In the genomic region with DNA sequence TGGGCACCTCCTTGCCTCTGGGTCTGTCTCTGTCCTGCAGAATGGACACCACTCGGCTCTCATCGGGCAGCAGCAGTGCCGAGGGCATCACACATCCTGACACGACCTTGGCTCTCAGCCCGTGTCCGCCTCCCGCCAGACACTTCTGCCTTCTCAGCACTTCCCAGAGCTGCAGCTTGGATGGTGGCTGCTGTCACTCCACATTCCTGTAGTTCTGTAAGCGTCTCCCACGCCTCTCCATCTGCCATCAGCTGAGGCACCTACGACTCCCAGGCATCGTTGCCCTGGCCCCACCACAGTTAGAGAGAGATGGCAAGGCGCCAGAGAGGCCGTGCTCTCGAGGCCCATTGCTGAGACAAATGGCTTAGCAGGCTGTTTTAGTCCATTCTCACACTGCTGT, we compare ENCODE assay signal across 11 cellular contexts.
A peak's percentile ranks its signal among the peaks of the same experiment; 100 is the strongest.
DNase-seq lines count a peak whose midpoint lies in the region; ATAC-seq and TF ChIP-seq lines count a peak whose summit lies in the region.
"Had no signal": no experiment of that assay in that cellular context is flagged by ENCODE, and none has a peak within 500 bp of the region (broad histone marks: within the 10 kb centered on the region; RNA-seq: fewer than 3 reads in every experiment).

No MANE protein-coding gene starts in this region.

- H3K9me3 Mint-ChIP-seq in activated CD8-positive, alpha-beta T cell treated with anti-CD3 and anti-CD28 coated beads, Interleukin-2, amount 10 ng/mL, durations not matched to agents 7 days and 5 days (ENCODE audit: insufficient read depth): no peaks in the 10 kb centered on the region
- no peaks in the 10 kb centered on the region for H3K9me3 Mint-ChIP-seq in activated CD8-positive, alpha-beta T cell treated with anti-CD3 and anti-CD28 coated beads for 36 hours
- H3K9me3 Mint-ChIP-seq: activated B cell treated with CpG ODN at 0.5 μM for 24 hours; stimulated activated naive B cell treated with anti-CD40 and anti-IgM and Interleukin-4, amounts not matched to agents 10 μg/mL and 1 μg/mL and 100 μg/mL, for 72 hours had no signal

- no peaks in the 10 kb centered on the region for H3K27me3 Mint-ChIP-seq in activated CD8-positive, alpha-beta T cell treated with anti-CD3 and anti-CD28 coated beads, Interleukin-2, amount 10 ng/mL, durations not matched to agents 7 days and 5 days (ENCODE audit: low read depth)
- no peaks in the 10 kb centered on the region for H3K27me3 Mint-ChIP-seq in activated CD8-positive, alpha-beta T cell treated with anti-CD3 and anti-CD28 coated beads for 36 hours
- H3K27me3 Mint-ChIP-seq: activated B cell treated with CpG ODN at 0.5 μM for 24 hours; stimulated activated naive B cell treated with anti-CD40 and anti-IgM and Interleukin-4, amounts not matched to agents 10 μg/mL and 1 μg/mL and 100 μg/mL, for 72 hours had no signal

- H3K36me3 Mint-ChIP-seq in activated CD8-positive, alpha-beta T cell treated with anti-CD3 and anti-CD28 coated beads, Interleukin-2, amount 10 ng/mL, durations not matched to agents 7 days and 5 days (ENCODE audit: low read depth): peaks cover 46% of the 10 kb centered on the region
- peaks cover 37% of the 10 kb centered on the region for H3K36me3 Mint-ChIP-seq in activated CD8-positive, alpha-beta T cell treated with anti-CD3 and anti-CD28 coated beads for 36 hours (ENCODE audit: low read depth)

- H3K36me3 ChIP-seq in spleen (peaks cover 0 to 47% (median 0%) of the 10 kb centered on the region in 6 donors), Peyer's patch (no peaks in the 10 kb centered on the region), osteoblast (ENCODE audit: insufficient read depth, low read length) (no peaks in the 10 kb centered on the region)

- intact Hi-C loops in activated CD8-positive, alpha-beta T cell treated with anti-CD3 and anti-CD28 coated beads for 36 hours (cut with micrococcal nuclease): no loop called here
- intact Hi-C loops in spleen (cut with DNase I; ENCODE audit: low total_unique reads): no loop called here

- peaks cover 3% of the 10 kb centered on the region for H3K79me2 ChIP-seq in osteoblast (ENCODE audit: insufficient read depth, low read length)

- POLR2A ChIA-PET in activated CD8-positive, alpha-beta T cell treated with anti-CD3 and anti-CD28 coated beads, Interleukin-2, amount 10 ng/mL, durations not matched to agents 7 days and 5 days (lab: Charles Lee): no interaction called here
- POLR2A ChIA-PET in activated CD8-positive, alpha-beta T cell treated with anti-CD3 and anti-CD28 coated beads for 36 hours (lab: Charles Lee): interaction anchor here (1.0 kb wide), 1 partner anchor 32 kb away, joined by 4 read pairs; no protein-coding TSS in a partner anchor

- peaks cover 5 to 37% (median 19%) of the 10 kb centered on the region in 6 donors for H3K4me1 ChIP-seq in spleen
- peaks cover 0 to 37% (median 4%) of the 10 kb centered on the region in 4 donors for H3K4me1 ChIP-seq in Peyer's patch
- peaks cover 28% of the 10 kb centered on the region for H3K4me1 ChIP-seq in osteoblast (ENCODE audit: insufficient read depth, low read length)

- H3K27me3 ChIP-seq in spleen (replicated peaks in 1 of 7) (no peaks in the 10 kb centered on the region), Peyer's patch (no peaks in the 10 kb centered on the region), osteoblast (ENCODE audit: insufficient read depth, low read length) (no peaks in the 10 kb centered on the region)

- H3K27ac ChIP-seq in caudate nucleus (ENCODE audit: low read depth, low read length) (no peak overlapping the region), spleen (no peak overlapping the region), Peyer's patch (no peak overlapping the region), osteoblast (ENCODE audit: low read depth, low read length) (no peak overlapping the region)
- H3K27ac ChIP-seq: HL-60 had no signal

- no peak for TF ChIP-seq CTCF in activated CD8-positive, alpha-beta T cell treated with anti-CD3 and anti-CD28 coated beads for 36 hours (IDR thresholded peaks at IDR 0.05)
- TF ChIP-seq CTCF in spleen (IDR thresholded peaks at IDR 0.05 in 8 of 11, conservative IDR thresholded peaks at IDR 0.05 in 3 of 11): no peak
- no peak for TF ChIP-seq CTCF in Peyer's patch (IDR thresholded peaks at IDR 0.05)
- no peak for TF ChIP-seq CTCF in osteoblast (IDR thresholded peaks at IDR 0.05; ENCODE audit: extremely low read depth, low read depth, low read length)

- peak overlapping the region; percentile 33 for H3K27ac Mint-ChIP-seq in activated CD8-positive, alpha-beta T cell treated with anti-CD3 and anti-CD28 coated beads, Interleukin-2, amount 10 ng/mL, durations not matched to agents 7 days and 5 days
- H3K27ac Mint-ChIP-seq in activated CD8-positive, alpha-beta T cell treated with anti-CD3 and anti-CD28 coated beads for 36 hours: no peak overlapping the region
- H3K27ac Mint-ChIP-seq: activated B cell treated with CpG ODN at 0.5 μM for 24 hours; stimulated activated naive B cell treated with anti-CD40 and anti-IgM and Interleukin-4, amounts not matched to agents 10 μg/mL and 1 μg/mL and 100 μg/mL, for 72 hours had no signal

- H3K4me3 ChIP-seq in spleen (no peak overlapping the region), Peyer's patch (no peak overlapping the region), osteoblast (ENCODE audit: insufficient read depth, low read length) (no peak overlapping the region)

- H3K4me1 Mint-ChIP-seq in activated CD8-positive, alpha-beta T cell treated with anti-CD3 and anti-CD28 coated beads, Interleukin-2, amount 10 ng/mL, durations not matched to agents 7 days and 5 days (ENCODE audit: low read depth): peaks cover 43% of the 10 kb centered on the region
- peaks cover 43% of the 10 kb centered on the region for H3K4me1 Mint-ChIP-seq in activated CD8-positive, alpha-beta T cell treated with anti-CD3 and anti-CD28 coated beads for 36 hours (ENCODE audit: low read depth)

- H4K20me1 ChIP-seq in osteoblast (ENCODE audit: insufficient read depth, low read length): no peaks in the 10 kb centered on the region

- no peak overlapping the region for H3K4me2 ChIP-seq in osteoblast (ENCODE audit: insufficient read depth, low read length)

- CTCF ChIA-PET in activated CD8-positive, alpha-beta T cell treated with anti-CD3 and anti-CD28 coated beads, Interleukin-2, amount 10 ng/mL, durations not matched to agents 7 days and 5 days (lab: Charles Lee): interaction anchor here (1.2 kb wide), 1 partner anchor 39 kb away, joined by 3 read pairs; no protein-coding TSS in a partner anchor
- CTCF ChIA-PET in activated CD8-positive, alpha-beta T cell treated with anti-CD3 and anti-CD28 coated beads for 36 hours (lab: Charles Lee): interaction anchor here (1.6 kb wide), 1 partner anchor 101 kb away, joined by 3 read pairs; no protein-coding TSS in a partner anchor

- no peak overlapping the region for H2AFZ ChIP-seq in osteoblast (ENCODE audit: low read length)

- WGBS in spleen, 5 donors: 62 to 76% (median 73%) methylated on average over 14 of the region's 14 CpGs

- no peak for TF ChIP-seq POLR2A in spleen (IDR thresholded peaks at IDR 0.05)
- TF ChIP-seq POLR2A in Peyer's patch (IDR thresholded peaks at IDR 0.05): no peak

- H3K9me3 ChIP-seq in spleen (no peaks in the 10 kb centered on the region), Peyer's patch (no peaks in the 10 kb centered on the region), osteoblast (ENCODE audit: low read depth, low read length) (no peaks in the 10 kb centered on the region)

- DNase-seq in activated CD8-positive, alpha-beta T cell treated with anti-CD3 and anti-CD28 coated beads, Interleukin-2, amount 10 ng/mL, durations not matched to agents 7 days and 5 days: no peak
- no peak for DNase-seq in activated CD8-positive, alpha-beta T cell treated with anti-CD3 and anti-CD28 coated beads for 36 hours
- DNase-seq in caudate nucleus (lab: John Stamatoyannopoulos, UW) (peak in 54 of 61 donors; percentile 19 to 81 (median 58)), kidney tubule cell (ENCODE audit: low spot score) (peak; percentile 9), spleen (peak; percentile 80), Peyer's patch (no peak), osteoblast (ENCODE audit: insufficient read length, low spot score, missing footprints) (no peak)
- DNase-seq: activated B cell treated with CpG ODN at 0.5 μM for 24 hours; stimulated activated naive B cell treated with anti-CD40 and anti-IgM and Interleukin-4, amounts not matched to agents 10 μg/mL and 1 μg/mL and 100 μg/mL, for 72 hours had no signal

- ATAC-seq in activated CD8-positive, alpha-beta T cell treated with anti-CD3 and anti-CD28 coated beads, Interleukin-2, amount 10 ng/mL, durations not matched to agents 7 days and 5 days: no peak
- no peak for ATAC-seq in activated CD8-positive, alpha-beta T cell treated with anti-CD3 and anti-CD28 coated beads for 36 hours
- ATAC-seq in GM21717 (IDR thresholded peaks at IDR 0.05; ENCODE audit: unreplicated experiment): no peak
- ATAC-seq: stimulated activated naive B cell treated with anti-CD40 and anti-IgM and Interleukin-4, amounts not matched to agents 10 μg/mL and 1 μg/mL and 100 μg/mL, for 72 hours had no signal

- H3K4me3 Mint-ChIP-seq in activated CD8-positive, alpha-beta T cell treated with anti-CD3 and anti-CD28 coated beads, Interleukin-2, amount 10 ng/mL, durations not matched to agents 7 days and 5 days: no peak overlapping the region
- H3K4me3 Mint-ChIP-seq in activated CD8-positive, alpha-beta T cell treated with anti-CD3 and anti-CD28 coated beads for 36 hours: no peak overlapping the region
- H3K4me3 Mint-ChIP-seq: activated B cell treated with CpG ODN at 0.5 μM for 24 hours; stimulated activated naive B cell treated with anti-CD40 and anti-IgM and Interleukin-4, amounts not matched to agents 10 μg/mL and 1 μg/mL and 100 μg/mL, for 72 hours had no signal

Comparison
In these comparisons a context has a peak if more than half of its experiments do, and no peak if none do; other contexts are left out.
1. DNase-seq: peak in caudate nucleus (54 of 61), kidney tubule cell (single experiment) and spleen (single experiment); none in activated CD8-positive, alpha-beta T cell treated with anti-CD3 and anti-CD28 coated beads, Interleukin-2, amount 10 ng/mL, durations not matched to agents 7 days and 5 days (single experiment), activated CD8-positive, alpha-beta T cell treated with anti-CD3 and anti-CD28 coated beads for 36 hours (single experiment), Peyer's patch (0 of 3) and osteoblast (single experiment).